In genomic region chr4:77344784-77345183, GRCh38 we compare ENCODE assay signal across 1 cellular context.
TF ChIP-seq lines count a peak whose summit lies in the region.

No MANE protein-coding gene starts in this region.

TF ChIP-seq in GM12878, 131 proteins besides CTCF, POLR2A, EP300 and RAD21 (continued from another document):
- TF ChIP-seq NKRF (conservative IDR thresholded peaks at IDR 0.05) (no peak), BMI1 (IDR thresholded peaks at IDR 0.05; ENCODE audit: borderline replicate concordance) (no peak), PKNOX1 (IDR thresholded peaks at IDR 0.05) (peak; percentile 28; the same call in 1 of the 2 replicates), USF1 (IDR thresholded peaks at IDR 0.05; ENCODE audit: borderline replicate concordance, extremely low read length, insufficient read depth, low read depth, low read length) (no peak), STAT1 (conservative IDR thresholded peaks at IDR 0.05) (no peak), RELB (IDR thresholded peaks at IDR 0.05; ENCODE audit: low read depth) (no peak), GATAD2B (conservative IDR thresholded peaks at IDR 0.05; ENCODE audit: low read depth) (no peak), RAD51 (IDR thresholded peaks at IDR 0.05) (no peak), E2F8 (IDR thresholded peaks at IDR 0.05; ENCODE audit: low read depth, partially characterized antibody) (no peak)
- TF ChIP-seq, protein P1, sequence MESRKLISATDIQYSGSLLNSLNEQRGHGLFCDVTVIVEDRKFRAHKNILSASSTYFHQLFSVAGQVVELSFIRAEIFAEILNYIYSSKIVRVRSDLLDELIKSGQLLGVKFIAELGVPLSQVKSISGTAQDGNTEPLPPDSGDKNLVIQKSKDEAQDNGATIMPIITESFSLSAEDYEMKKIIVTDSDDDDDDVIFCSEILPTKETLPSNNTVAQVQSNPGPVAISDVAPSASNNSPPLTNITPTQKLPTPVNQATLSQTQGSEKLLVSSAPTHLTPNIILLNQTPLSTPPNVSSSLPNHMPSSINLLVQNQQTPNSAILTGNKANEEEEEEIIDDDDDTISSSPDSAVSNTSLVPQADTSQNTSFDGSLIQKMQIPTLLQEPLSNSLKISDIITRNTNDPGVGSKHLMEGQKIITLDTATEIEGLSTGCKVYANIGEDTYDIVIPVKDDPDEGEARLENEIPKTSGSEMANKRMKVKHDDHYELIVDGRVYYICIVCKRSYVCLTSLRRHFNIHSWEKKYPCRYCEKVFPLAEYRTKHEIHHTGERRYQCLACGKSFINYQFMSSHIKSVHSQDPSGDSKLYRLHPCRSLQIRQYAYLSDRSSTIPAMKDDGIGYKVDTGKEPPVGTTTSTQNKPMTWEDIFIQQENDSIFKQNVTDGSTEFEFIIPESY (IDR thresholded peaks at IDR 0.05) = no peak
- TF ChIP-seq, protein P2, sequence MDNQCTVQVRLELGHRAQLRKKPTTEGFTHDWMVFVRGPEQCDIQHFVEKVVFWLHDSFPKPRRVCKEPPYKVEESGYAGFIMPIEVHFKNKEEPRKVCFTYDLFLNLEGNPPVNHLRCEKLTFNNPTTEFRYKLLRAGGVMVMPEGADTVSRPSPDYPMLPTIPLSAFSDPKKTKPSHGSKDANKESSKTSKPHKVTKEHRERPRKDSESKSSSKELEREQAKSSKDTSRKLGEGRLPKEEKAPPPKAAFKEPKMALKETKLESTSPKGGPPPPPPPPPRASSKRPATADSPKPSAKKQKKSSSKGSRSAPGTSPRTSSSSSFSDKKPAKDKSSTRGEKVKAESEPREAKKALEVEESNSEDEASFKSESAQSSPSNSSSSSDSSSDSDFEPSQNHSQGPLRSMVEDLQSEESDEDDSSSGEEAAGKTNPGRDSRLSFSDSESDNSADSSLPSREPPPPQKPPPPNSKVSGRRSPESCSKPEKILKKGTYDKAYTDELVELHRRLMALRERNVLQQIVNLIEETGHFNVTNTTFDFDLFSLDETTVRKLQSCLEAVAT (IDR thresholded peaks at IDR 0.05) = 0 out of 2 replicates have a peak, but pooled peaks have one; percentile 23
